ENCODE assay signal across 8 cellular contexts in genomic region chr22:37953062-37953436, GRCh38. TPM values are rescaled to one million over a fixed set of nuclear protein-coding genes. Genes with fewer than 3 reads are reported as not detected.
DNase-seq lines count a peak whose midpoint lies in the region; ATAC-seq and TF ChIP-seq lines count a peak whose summit lies in the region.

No MANE protein-coding gene starts in this region.

- H2BK5ac ChIP-seq in trophoblast cell (ENCODE audit: low read depth, low read length, poor library complexity): no peak overlapping the region

- DNase-seq in AG08395 (ENCODE audit: low spot score) (peak; percentile 48), SK-N-MC (ENCODE audit: low read depth, low spot score) (no peak), fibroblast of pulmonary artery (ENCODE audit: low read depth) (no peak), trophoblast cell (no peak), A172 (ENCODE audit: low spot score) (no peak), SK-N-DZ (ENCODE audit: low spot score) (no peak), HEK293T (ENCODE audit: extremely low spot score) (no peak)

- TF ChIP-seq CTCF in fibroblast of pulmonary artery (IDR thresholded peaks at IDR 0.05; ENCODE audit: low read length, missing control alignments): no peak

- peaks cover 5% of the 10 kb centered on the region for H3K79me1 ChIP-seq in trophoblast cell (ENCODE audit: low read length)

- H2BK12ac ChIP-seq in trophoblast cell (ENCODE audit: low read length): no peak overlapping the region

- H4K91ac ChIP-seq in trophoblast cell (ENCODE audit: low read depth, low read length): no peak overlapping the region

- WGBS in trophoblast cell (ENCODE audit: extremely low coverage, insufficient coverage, insufficient read length): no CpG with 5 or more reads among the region's 13 CpGs

- H3K9ac ChIP-seq in SK-N-MC (ENCODE audit: insufficient read length): peak overlapping the region; percentile 96
- peak overlapping the region; percentile 31 for H3K9ac ChIP-seq in trophoblast cell (ENCODE audit: low read length)

- CTCF ChIA-PET in HEK293T (lab: Yijun Ruan, JAX): interaction anchor here (1.8 to 3.1 kb wide), 2 partner anchors 12 to 19 kb away, joined by 6 to 21 read pairs; no protein-coding TSS in a partner anchor

- H4K12ac ChIP-seq in trophoblast cell (ENCODE audit: low read depth, low read length): peak overlapping the region; percentile 45

- H3K36me3 ChIP-seq in SK-N-MC (ENCODE audit: insufficient read depth, low read length) (peaks cover 16% of the 10 kb centered on the region), trophoblast cell (ENCODE audit: control insufficient read depth in 1 of 2, insufficient read depth in 2 of 2, low read length in 2 of 2) (peaks cover 6 to 13% of the 10 kb centered on the region in 2 experiments)

- peaks cover 8% of the 10 kb centered on the region for H3K79me2 ChIP-seq in trophoblast cell (ENCODE audit: control insufficient read depth, insufficient read depth, low read length, poor library complexity)

- H3K14ac ChIP-seq in trophoblast cell (ENCODE audit: low read length): peak overlapping the region; percentile 33

- H3K27ac ChIP-seq in SK-N-MC: no peak overlapping the region
- H3K27ac ChIP-seq in trophoblast cell (ENCODE audit: low read depth, low read length): no peak overlapping the region

- peak; percentile 12 for ATAC-seq in GM21528 (IDR thresholded peaks at IDR 0.05; ENCODE audit: low FRiP score, unreplicated experiment)

- H3K27me3 ChIP-seq in trophoblast cell (ENCODE audit: insufficient read depth, low read length): no peaks in the 10 kb centered on the region

- H3K23ac ChIP-seq in trophoblast cell (ENCODE audit: low read length): no peak overlapping the region

- H3K9me3 ChIP-seq in SK-N-MC (ENCODE audit: low read depth, low read length) (no peaks in the 10 kb centered on the region), trophoblast cell (ENCODE audit: insufficient read depth, low read depth, low read length) (no peaks in the 10 kb centered on the region)

- H2BK120ac ChIP-seq in trophoblast cell (ENCODE audit: insufficient read depth, low read length, poor library complexity): no peak overlapping the region

- H3K4me3 ChIP-seq in SK-N-MC (peak overlapping the region; percentile 100), fibroblast of pulmonary artery (replicated peaks; ENCODE audit: low read depth, low read length) (peak overlapping the region; percentile 99), trophoblast cell (ENCODE audit: low read depth, low read length) (peak overlapping the region; percentile 63)

- peak overlapping the region; percentile 71 for H2AFZ ChIP-seq in trophoblast cell (ENCODE audit: insufficient read depth, low read length, poor library complexity)

- peak overlapping the region; percentile 75 for H4K8ac ChIP-seq in trophoblast cell (ENCODE audit: low read depth, low read length)

- no peak overlapping the region for H3K4ac ChIP-seq in trophoblast cell (ENCODE audit: low read depth, low read length)

- no peak overlapping the region for H3K18ac ChIP-seq in trophoblast cell (ENCODE audit: low read length)

- peak overlapping the region; percentile 84 for H3K4me2 ChIP-seq in trophoblast cell (ENCODE audit: low read length)

- H3K4me1 ChIP-seq in trophoblast cell (ENCODE audit: control insufficient read depth in 1 of 2, insufficient read depth in 2 of 2, low read length in 2 of 2): peaks cover 9 to 17% of the 10 kb centered on the region in 2 experiments

- no peak overlapping the region for H2AK5ac ChIP-seq in trophoblast cell (ENCODE audit: low read length)

- POLR2A ChIA-PET in HEK293T (lab: Yijun Ruan, JAX): interaction anchor here (0.6 to 2.0 kb wide), 13 partner anchors 10 to 365 kb away, joined by 3 to 15 read pairs (median 4); partner anchors contain the start of gene CSNK1E

TF ChIP-seq in HEK293T, 16 proteins besides CTCF, POLR2A, EP300 and RAD21:
- TF ChIP-seq SUZ12 (IDR thresholded peaks at IDR 0.05): no peak
- TF ChIP-seq BHLHE40 (IDR thresholded peaks at IDR 0.05; ENCODE audit: borderline replicate concordance): no peak
- TF ChIP-seq ELF4 (IDR thresholded peaks at IDR 0.05): no peak
- TF ChIP-seq CTBP1 (IDR thresholded peaks at IDR 0.05; ENCODE audit: borderline replicate concordance): no peak
- TF ChIP-seq LEF1 (IDR thresholded peaks at IDR 0.05; ENCODE audit: borderline replicate concordance): no peak
- TF ChIP-seq FOXM1 (IDR thresholded peaks at IDR 0.05; ENCODE audit: borderline replicate concordance): no peak
- TF ChIP-seq PKNOX1 (IDR thresholded peaks at IDR 0.05): no peak
- no peak for TF ChIP-seq SP1 (IDR thresholded peaks at IDR 0.05)
- TF ChIP-seq NFRKB (IDR thresholded peaks at IDR 0.05): no peak
- TF ChIP-seq TARDBP (IDR thresholded peaks at IDR 0.05): no peak
- TF ChIP-seq L3MBTL2 (conservative IDR thresholded peaks at IDR 0.05): no peak

RNA-seq across cellular contexts. Expression of gene C22orf23, which starts 0.4 kb away (rescaled TPM):
- polyA plus RNA-seq in trophoblast cell (2013): 0.12 and 0.18 TPM in 2 replicates
- 0.10 TPM in 1 of 2 replicates, not detected in the other for total RNA-seq in A172 (2014; rRNA removed; shearing (Covaris generic))
- polyA plus RNA-seq in SK-N-DZ (2014; cell fraction: cytosol; rRNA removed): 1.5 and 3.6 TPM in 2 replicates
- polyA plus RNA-seq in SK-N-DZ (2014; cell fraction: nucleus; rRNA removed): 0.72 and 1.1 TPM in 2 replicates

RNA-seq across cellular contexts. Expression of gene POLR2F, which starts 0.5 kb away (rescaled TPM):
- 140 and 147 TPM in 2 replicates for polyA plus RNA-seq in trophoblast cell (2013)
- 53.1 and 68.1 TPM in 2 replicates for total RNA-seq in A172 (2014; rRNA removed; shearing (Covaris generic))
- 66.7 and 87.1 TPM in 2 replicates for polyA plus RNA-seq in SK-N-DZ (2014; cell fraction: cytosol; rRNA removed)
- 71.7 and 106 TPM in 2 replicates for polyA plus RNA-seq in SK-N-DZ (2014; cell fraction: nucleus; rRNA removed)

RNA-seq across cellular contexts. Expression of gene SOX10, which starts 31.3 kb away (rescaled TPM):
- polyA plus RNA-seq in trophoblast cell (2013): 0.10 and 0.15 TPM in 2 replicates
- total RNA-seq in A172 (2014; rRNA removed; shearing (Covaris generic)): not detected in 2 replicates
- not detected in 2 replicates for polyA plus RNA-seq in SK-N-DZ (2014; cell fraction: cytosol; rRNA removed)
- not detected in 2 replicates for polyA plus RNA-seq in SK-N-DZ (2014; cell fraction: nucleus; rRNA removed)

RNA-seq across cellular contexts. Expression of gene MICALL1, which starts 47.0 kb away (rescaled TPM):
- 103 and 108 TPM in 2 replicates for polyA plus RNA-seq in trophoblast cell (2013)
- total RNA-seq in A172 (2014; rRNA removed; shearing (Covaris generic)): 40.3 and 45.6 TPM in 2 replicates
- polyA plus RNA-seq in SK-N-DZ (2014; cell fraction: cytosol; rRNA removed): 18.6 and 22.6 TPM in 2 replicates
- 13.5 and 26.1 TPM in 2 replicates for polyA plus RNA-seq in SK-N-DZ (2014; cell fraction: nucleus; rRNA removed)
